ENCODE assay signal across 1 cellular context in the genomic region with DNA sequence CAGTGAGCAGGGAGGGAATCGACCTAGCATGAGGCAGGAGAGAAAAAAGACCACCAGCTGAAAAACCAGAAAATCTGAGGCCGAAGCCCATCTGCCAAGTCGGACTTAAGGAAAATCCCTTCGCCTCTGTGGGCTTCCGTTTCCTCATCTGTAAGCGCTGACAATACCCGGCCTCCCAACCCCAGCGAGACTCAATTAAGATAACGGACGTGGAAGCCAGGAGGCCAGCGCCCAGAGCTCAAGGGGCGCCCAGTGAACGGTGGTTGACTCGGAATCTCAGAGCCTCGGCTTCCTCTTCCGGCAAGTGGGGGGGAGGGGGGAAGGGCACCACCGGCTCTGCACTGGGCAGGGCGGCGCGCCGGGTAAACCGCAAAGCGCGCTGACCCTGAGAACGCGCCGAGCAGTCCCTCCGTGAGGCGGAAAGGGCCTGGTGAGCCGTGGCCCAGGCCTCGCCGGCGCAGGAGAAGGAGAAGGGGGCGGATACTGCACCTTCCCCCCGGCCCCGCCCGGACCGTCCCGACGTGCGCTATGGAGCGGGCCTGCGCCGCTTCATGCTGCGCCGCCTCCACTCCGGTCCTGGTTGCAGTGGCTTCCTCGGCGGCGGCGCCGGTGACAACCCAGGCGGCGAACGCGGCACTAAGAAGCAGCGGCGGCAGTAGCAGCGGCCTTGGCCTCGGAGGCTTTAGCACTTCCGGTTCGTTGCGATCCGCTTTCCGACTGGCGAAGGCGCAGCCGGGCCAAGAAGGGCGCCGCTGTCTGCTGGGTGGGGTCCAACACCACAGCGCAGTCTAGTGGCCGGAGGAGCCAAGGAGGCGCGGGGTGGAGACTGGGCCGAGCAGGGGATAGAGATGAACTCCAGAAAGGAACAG.
A peak's percentile ranks its signal among the peaks of the same experiment; 100 is the strongest.
TF ChIP-seq lines count a peak whose summit lies in the region.

DPP8 (minus strand) TSS at position 693 of the 869 bp plus-strand sequence. CDS start 5,136 bp downstream, outside the sequence.

TF ChIP-seq in HepG2, 621 proteins besides CTCF, POLR2A, EP300 and RAD21 (continued from another document and continues in another):
- TF ChIP-seq, protein P1, sequence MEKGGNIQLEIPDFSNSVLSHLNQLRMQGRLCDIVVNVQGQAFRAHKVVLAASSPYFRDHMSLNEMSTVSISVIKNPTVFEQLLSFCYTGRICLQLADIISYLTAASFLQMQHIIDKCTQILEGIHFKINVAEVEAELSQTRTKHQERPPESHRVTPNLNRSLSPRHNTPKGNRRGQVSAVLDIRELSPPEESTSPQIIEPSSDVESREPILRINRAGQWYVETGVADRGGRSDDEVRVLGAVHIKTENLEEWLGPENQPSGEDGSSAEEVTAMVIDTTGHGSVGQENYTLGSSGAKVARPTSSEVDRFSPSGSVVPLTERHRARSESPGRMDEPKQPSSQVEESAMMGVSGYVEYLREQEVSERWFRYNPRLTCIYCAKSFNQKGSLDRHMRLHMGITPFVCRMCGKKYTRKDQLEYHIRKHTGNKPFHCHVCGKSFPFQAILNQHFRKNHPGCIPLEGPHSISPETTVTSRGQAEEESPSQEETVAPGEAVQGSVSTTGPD (CRISPR knock-in tag; IDR thresholded peaks at IDR 0.05): no peak
- TF ChIP-seq, protein P2, sequence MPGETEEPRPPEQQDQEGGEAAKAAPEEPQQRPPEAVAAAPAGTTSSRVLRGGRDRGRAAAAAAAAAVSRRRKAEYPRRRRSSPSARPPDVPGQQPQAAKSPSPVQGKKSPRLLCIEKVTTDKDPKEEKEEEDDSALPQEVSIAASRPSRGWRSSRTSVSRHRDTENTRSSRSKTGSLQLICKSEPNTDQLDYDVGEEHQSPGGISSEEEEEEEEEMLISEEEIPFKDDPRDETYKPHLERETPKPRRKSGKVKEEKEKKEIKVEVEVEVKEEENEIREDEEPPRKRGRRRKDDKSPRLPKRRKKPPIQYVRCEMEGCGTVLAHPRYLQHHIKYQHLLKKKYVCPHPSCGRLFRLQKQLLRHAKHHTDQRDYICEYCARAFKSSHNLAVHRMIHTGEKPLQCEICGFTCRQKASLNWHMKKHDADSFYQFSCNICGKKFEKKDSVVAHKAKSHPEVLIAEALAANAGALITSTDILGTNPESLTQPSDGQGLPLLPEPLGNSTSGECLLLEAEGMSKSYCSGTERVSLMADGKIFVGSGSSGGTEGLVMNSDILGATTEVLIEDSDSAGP (CRISPR knock-in tag; IDR thresholded peaks at IDR 0.05; ENCODE audit: borderline replicate concordance): peak; percentile 96
- TF ChIP-seq ZNF414 (CRISPR knock-in tag; IDR thresholded peaks at IDR 0.05) (peak; percentile 89), ZNF343 (CRISPR knock-in tag; IDR thresholded peaks at IDR 0.05) (peak; percentile 93; the same call in 1 of the 2 replicates), TOE1 (CRISPR knock-in tag; IDR thresholded peaks at IDR 0.05) (no peak; the same call in 1 of the 2 replicates), HMG20B (CRISPR knock-in tag; conservative IDR thresholded peaks at IDR 0.05) (no peak; the same call in 1 of the 2 replicates), SNAPC2 (CRISPR knock-in tag; IDR thresholded peaks at IDR 0.05) (peak; percentile 33; the same call in 1 of the 2 replicates), TMF1 (CRISPR knock-in tag; IDR thresholded peaks at IDR 0.05; ENCODE audit: low read depth) (no peak), ZSCAN31 (CRISPR knock-in tag; IDR thresholded peaks at IDR 0.05; ENCODE audit: low read depth) (peak; percentile 66; the same call in 1 of the 2 replicates), TRIM24 (CRISPR knock-in tag; IDR thresholded peaks at IDR 0.05) (no peak), SETDB1 (CRISPR knock-in tag; IDR thresholded peaks at IDR 0.05; ENCODE audit: borderline replicate concordance) (no peak), ZNF3 (CRISPR knock-in tag; IDR thresholded peaks at IDR 0.05) (peak; percentile 57; the same call in 1 of the 2 replicates), ZNF513 (CRISPR knock-in tag; conservative IDR thresholded peaks at IDR 0.05) (no peak), ATF2 (CRISPR knock-in tag; IDR thresholded peaks at IDR 0.05) (peak; percentile 79), ZNF430 (CRISPR knock-in tag; IDR thresholded peaks at IDR 0.05) (peak; percentile 97), TCF7 (IDR thresholded peaks at IDR 0.05; ENCODE audit: low read depth) (no peak), SP4 (CRISPR knock-in tag; IDR thresholded peaks at IDR 0.05) (peak; percentile 82), JUND (CRISPR knock-in tag; IDR thresholded peaks at IDR 0.05) (no peak; the same call in 1 of the 2 replicates), ZNF354B (CRISPR knock-in tag; IDR thresholded peaks at IDR 0.05) (no peak), SRSF1 (optimal IDR thresholded peaks at IDR 0.05; ENCODE audit: low read depth, low read length) (no peak), MEF2D (CRISPR knock-in tag; IDR thresholded peaks at IDR 0.05) (peak; percentile 76), PHB2 (IDR thresholded peaks at IDR 0.05; ENCODE audit: partially characterized antibody) (no peak), ZBTB14 (CRISPR knock-in tag; IDR thresholded peaks at IDR 0.05) (no peak), MTA3 (CRISPR knock-in tag; IDR thresholded peaks at IDR 0.05) (no peak)
- TF ChIP-seq, protein P3, sequence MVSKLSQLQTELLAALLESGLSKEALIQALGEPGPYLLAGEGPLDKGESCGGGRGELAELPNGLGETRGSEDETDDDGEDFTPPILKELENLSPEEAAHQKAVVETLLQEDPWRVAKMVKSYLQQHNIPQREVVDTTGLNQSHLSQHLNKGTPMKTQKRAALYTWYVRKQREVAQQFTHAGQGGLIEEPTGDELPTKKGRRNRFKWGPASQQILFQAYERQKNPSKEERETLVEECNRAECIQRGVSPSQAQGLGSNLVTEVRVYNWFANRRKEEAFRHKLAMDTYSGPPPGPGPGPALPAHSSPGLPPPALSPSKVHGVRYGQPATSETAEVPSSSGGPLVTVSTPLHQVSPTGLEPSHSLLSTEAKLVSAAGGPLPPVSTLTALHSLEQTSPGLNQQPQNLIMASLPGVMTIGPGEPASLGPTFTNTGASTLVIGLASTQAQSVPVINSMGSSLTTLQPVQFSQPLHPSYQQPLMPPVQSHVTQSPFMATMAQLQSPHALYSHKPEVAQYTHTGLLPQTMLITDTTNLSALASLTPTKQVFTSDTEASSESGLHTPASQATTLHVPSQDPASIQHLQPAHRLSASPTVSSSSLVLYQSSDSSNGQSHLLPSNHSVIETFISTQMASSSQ (IDR thresholded peaks at IDR 0.05; ENCODE audit: low read depth): 0 out of 2 replicates have a peak, but pooled peaks have one; percentile 15
- TF ChIP-seq, protein P3 (CRISPR knock-in tag; IDR thresholded peaks at IDR 0.05; ENCODE audit: borderline replicate concordance): peak; percentile 88; the same call in 1 of the 2 replicates
- TF ChIP-seq, protein P4, sequence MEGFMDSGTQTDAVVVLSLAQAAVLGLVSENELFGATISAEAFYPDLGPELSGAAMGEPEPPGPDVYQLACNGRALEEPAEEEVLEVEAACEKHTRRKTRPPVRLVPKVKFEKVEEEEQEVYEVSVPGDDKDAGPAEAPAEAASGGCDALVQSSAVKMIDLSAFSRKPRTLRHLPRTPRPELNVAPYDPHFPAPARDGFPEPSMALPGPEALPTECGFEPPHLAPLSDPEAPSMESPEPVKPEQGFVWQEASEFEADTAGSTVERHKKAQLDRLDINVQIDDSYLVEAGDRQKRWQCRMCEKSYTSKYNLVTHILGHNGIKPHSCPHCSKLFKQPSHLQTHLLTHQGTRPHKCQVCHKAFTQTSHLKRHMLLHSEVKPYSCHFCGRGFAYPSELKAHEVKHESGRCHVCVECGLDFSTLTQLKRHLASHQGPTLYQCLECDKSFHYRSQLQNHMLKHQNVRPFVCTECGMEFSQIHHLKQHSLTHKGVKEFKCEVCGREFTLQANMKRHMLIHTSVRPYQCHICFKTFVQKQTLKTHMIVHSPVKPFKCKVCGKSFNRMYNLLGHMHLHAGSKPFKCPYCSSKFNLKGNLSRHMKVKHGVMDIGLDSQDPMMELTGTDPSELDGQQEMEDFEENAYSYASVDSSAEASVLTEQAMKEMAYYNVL (CRISPR knock-in tag; IDR thresholded peaks at IDR 0.05; ENCODE audit: borderline replicate concordance): peak; percentile 76; the same call in 1 of the 2 replicates
- TF ChIP-seq, protein P5, sequence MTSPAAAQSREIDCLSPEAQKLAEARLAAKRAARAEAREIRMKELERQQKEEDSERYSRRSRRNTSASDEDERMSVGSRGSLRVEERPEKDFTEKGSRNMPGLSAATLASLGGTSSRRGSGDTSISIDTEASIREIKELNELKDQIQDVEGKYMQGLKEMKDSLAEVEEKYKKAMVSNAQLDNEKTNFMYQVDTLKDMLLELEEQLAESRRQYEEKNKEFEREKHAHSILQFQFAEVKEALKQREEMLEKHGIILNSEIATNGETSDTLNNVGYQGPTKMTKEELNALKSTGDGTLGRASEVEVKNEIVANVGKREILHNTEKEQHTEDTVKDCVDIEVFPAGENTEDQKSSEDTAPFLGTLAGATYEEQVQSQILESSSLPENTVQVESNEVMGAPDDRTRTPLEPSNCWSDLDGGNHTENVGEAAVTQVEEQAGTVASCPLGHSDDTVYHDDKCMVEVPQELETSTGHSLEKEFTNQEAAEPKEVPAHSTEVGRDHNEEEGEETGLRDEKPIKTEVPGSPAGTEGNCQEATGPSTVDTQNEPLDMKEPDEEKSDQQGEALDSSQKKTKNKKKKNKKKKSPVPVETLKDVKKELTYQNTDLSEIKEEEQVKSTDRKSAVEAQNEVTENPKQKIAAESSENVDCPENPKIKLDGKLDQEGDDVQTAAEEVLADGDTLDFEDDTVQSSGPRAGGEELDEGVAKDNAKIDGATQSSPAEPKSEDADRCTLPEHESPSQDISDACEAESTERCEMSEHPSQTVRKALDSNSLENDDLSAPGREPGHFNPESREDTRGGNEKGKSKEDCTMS (CRISPR knock-in tag; conservative IDR thresholded peaks at IDR 0.05): no peak
- TF ChIP-seq, protein P6, sequence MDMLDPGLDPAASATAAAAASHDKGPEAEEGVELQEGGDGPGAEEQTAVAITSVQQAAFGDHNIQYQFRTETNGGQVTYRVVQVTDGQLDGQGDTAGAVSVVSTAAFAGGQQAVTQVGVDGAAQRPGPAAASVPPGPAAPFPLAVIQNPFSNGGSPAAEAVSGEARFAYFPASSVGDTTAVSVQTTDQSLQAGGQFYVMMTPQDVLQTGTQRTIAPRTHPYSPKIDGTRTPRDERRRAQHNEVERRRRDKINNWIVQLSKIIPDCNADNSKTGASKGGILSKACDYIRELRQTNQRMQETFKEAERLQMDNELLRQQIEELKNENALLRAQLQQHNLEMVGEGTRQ (IDR thresholded peaks at IDR 0.05; ENCODE audit: low read depth, low read length): no peak
- TF ChIP-seq, protein P6 (CRISPR knock-in tag; IDR thresholded peaks at IDR 0.05; ENCODE audit: borderline replicate concordance): no peak
